Comparison of ENCODE assay signal across 1 cellular context in the genomic region with DNA sequence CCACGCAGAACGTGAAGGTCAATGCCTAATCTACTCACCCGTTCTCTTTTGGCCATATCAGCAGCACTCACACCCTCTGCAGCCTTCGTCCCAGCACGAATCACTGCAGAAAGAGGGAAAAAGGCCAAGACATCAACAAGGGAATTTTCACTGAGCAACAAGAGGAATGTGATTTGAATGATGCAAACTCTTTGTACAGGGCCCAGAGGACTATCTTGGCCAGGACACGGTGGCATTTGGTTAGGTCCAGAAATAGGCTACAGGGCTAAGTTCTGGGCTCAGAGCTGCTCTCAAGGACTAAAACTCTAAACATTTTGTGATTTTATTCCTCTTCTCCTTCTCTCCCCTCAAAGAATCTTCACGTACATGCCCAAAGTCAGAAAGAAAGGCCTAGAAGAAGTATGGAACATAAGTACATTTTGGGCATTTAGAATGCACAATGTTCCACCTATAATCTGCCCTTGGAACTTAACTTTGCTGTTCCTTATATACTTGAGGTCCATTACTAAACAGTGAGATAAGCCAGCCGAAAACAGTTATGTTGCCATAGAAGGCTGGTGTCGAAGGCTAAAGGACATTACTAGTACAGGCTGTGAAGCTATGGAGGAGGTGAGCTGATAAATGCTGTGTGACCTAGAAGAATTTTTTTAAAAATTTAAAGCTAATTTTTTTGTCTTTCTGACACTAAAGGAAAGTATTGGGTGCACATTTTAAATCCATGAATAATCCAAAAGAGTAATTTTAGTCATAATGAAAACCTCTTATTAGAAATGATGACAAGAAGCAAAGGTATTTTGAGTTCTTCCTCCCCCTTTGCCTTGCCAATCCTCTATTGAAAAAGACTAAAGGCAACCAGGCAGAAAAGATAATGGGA.
TF ChIP-seq lines count a peak whose summit lies in the region.

No MANE protein-coding gene starts in this region.

TF ChIP-seq in K562, 482 proteins besides CTCF, POLR2A, EP300 and RAD21:
- TF ChIP-seq, protein P1, sequence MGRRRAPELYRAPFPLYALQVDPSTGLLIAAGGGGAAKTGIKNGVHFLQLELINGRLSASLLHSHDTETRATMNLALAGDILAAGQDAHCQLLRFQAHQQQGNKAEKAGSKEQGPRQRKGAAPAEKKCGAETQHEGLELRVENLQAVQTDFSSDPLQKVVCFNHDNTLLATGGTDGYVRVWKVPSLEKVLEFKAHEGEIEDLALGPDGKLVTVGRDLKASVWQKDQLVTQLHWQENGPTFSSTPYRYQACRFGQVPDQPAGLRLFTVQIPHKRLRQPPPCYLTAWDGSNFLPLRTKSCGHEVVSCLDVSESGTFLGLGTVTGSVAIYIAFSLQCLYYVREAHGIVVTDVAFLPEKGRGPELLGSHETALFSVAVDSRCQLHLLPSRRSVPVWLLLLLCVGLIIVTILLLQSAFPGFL (CRISPR knock-in tag; IDR thresholded peaks at IDR 0.05): 0 out of 2 replicates have a peak, but pooled peaks have one; percentile 67
- TF ChIP-seq, protein P2, sequence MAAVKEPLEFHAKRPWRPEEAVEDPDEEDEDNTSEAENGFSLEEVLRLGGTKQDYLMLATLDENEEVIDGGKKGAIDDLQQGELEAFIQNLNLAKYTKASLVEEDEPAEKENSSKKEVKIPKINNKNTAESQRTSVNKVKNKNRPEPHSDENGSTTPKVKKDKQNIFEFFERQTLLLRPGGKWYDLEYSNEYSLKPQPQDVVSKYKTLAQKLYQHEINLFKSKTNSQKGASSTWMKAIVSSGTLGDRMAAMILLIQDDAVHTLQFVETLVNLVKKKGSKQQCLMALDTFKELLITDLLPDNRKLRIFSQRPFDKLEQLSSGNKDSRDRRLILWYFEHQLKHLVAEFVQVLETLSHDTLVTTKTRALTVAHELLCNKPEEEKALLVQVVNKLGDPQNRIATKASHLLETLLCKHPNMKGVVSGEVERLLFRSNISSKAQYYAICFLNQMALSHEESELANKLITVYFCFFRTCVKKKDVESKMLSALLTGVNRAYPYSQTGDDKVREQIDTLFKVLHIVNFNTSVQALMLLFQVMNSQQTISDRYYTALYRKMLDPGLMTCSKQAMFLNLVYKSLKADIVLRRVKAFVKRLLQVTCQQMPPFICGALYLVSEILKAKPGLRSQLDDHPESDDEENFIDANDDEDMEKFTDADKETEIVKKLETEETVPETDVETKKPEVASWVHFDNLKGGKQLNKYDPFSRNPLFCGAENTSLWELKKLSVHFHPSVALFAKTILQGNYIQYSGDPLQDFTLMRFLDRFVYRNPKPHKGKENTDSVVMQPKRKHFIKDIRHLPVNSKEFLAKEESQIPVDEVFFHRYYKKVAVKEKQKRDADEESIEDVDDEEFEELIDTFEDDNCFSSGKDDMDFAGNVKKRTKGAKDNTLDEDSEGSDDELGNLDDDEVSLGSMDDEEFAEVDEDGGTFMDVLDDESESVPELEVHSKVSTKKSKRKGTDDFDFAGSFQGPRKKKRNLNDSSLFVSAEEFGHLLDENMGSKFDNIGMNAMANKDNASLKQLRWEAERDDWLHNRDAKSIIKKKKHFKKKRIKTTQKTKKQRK (IDR thresholded peaks at IDR 0.05; ENCODE audit: borderline replicate concordance, low read depth, low read length): no peak
- no peak for TF ChIP-seq RFX5 (IDR thresholded peaks at IDR 0.05; ENCODE audit: low read depth, low read length)
